In the genomic region with DNA sequence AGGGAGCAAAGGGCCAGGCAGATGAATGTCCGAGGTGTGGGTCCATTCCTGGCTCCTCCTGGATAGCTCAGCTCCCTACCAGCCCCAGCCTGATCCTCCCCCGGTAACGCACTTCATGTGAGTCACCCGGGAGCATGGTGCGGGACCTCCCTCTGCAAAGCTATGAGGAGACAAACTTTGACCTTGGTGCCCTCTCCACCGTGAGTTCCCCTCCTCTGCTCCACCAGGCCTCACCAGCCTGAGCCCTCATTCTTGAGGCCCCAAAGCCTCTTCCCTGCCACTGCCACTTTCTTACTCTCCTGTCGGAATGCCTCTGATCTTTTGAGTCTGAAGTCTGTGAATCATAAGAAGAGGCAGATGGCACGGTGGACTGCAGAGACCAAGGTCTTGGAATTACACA, we compare ENCODE assay signal across 2 cellular contexts.
TF ChIP-seq lines count a peak whose summit lies in the region.

No MANE protein-coding gene starts in this region.

TF ChIP-seq in SK-N-SH treated with all-trans-retinoic acid at 6 μM for 48 hours, 23 proteins besides CTCF, POLR2A, EP300 and RAD21 (continued from another document):
- TF ChIP-seq, protein P1, sequence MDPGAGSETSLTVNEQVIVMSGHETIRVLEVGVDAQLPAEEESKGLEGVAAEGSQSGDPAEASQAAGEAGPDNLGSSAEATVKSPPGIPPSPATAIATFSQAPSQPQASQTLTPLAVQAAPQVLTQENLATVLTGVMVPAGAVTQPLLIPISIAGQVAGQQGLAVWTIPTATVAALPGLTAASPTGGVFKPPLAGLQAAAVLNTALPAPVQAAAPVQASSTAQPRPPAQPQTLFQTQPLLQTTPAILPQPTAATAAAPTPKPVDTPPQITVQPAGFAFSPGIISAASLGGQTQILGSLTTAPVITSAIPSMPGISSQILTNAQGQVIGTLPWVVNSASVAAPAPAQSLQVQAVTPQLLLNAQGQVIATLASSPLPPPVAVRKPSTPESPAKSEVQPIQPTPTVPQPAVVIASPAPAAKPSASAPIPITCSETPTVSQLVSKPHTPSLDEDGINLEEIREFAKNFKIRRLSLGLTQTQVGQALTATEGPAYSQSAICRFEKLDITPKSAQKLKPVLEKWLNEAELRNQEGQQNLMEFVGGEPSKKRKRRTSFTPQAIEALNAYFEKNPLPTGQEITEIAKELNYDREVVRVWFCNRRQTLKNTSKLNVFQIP (CRISPR knock-in tag; IDR thresholded peaks at IDR 0.05; ENCODE audit: borderline replicate concordance, low read depth): no peak
- TF ChIP-seq TSHZ2 (CRISPR knock-in tag; IDR thresholded peaks at IDR 0.05) (no peak), ISL1 (CRISPR knock-in tag; IDR thresholded peaks at IDR 0.05) (no peak), CSDC2 (CRISPR knock-in tag; IDR thresholded peaks at IDR 0.05) (no peak), ZNF70 (CRISPR knock-in tag; IDR thresholded peaks at IDR 0.05) (no peak)
TF ChIP-seq in SK-N-SH treated with all-trans-retinoic acid at 6 μM for 48 hours: peak in this region for 0.

TF ChIP-seq in SK-N-SH, 30 proteins besides CTCF, POLR2A, EP300 and RAD21 (continued from another document):
- TF ChIP-seq, protein P2, sequence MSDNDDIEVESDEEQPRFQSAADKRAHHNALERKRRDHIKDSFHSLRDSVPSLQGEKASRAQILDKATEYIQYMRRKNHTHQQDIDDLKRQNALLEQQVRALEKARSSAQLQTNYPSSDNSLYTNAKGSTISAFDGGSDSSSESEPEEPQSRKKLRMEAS (IDR thresholded peaks at IDR 0.05; ENCODE audit: low read depth): no peak
- no peak for TF ChIP-seq RCOR1 (IDR thresholded peaks at IDR 0.05; ENCODE audit: low read length)
- TF ChIP-seq GATA2 (CRISPR knock-in tag; IDR thresholded peaks at IDR 0.05): no peak
- no peak for TF ChIP-seq NRF1 (IDR thresholded peaks at IDR 0.05; ENCODE audit: low read depth, low read length)
- no peak for TF ChIP-seq TEAD4 (IDR thresholded peaks at IDR 0.05; ENCODE audit: borderline replicate concordance, insufficient read depth)
- TF ChIP-seq, protein P3, sequence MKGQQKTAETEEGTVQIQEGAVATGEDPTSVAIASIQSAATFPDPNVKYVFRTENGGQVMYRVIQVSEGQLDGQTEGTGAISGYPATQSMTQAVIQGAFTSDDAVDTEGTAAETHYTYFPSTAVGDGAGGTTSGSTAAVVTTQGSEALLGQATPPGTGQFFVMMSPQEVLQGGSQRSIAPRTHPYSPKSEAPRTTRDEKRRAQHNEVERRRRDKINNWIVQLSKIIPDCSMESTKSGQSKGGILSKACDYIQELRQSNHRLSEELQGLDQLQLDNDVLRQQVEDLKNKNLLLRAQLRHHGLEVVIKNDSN (IDR thresholded peaks at IDR 0.05; ENCODE audit: borderline replicate concordance, low read depth): no peak
- TF ChIP-seq YY1 (IDR thresholded peaks at IDR 0.05; ENCODE audit: low read depth): no peak
- TF ChIP-seq RXRA (IDR thresholded peaks at IDR 0.05; ENCODE audit: borderline replicate concordance, low read depth): no peak
- no peak for TF ChIP-seq SMC3 (IDR thresholded peaks at IDR 0.05; ENCODE audit: low read depth, low read length)
- TF ChIP-seq, protein P4, sequence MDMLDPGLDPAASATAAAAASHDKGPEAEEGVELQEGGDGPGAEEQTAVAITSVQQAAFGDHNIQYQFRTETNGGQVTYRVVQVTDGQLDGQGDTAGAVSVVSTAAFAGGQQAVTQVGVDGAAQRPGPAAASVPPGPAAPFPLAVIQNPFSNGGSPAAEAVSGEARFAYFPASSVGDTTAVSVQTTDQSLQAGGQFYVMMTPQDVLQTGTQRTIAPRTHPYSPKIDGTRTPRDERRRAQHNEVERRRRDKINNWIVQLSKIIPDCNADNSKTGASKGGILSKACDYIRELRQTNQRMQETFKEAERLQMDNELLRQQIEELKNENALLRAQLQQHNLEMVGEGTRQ (IDR thresholded peaks at IDR 0.05; ENCODE audit: borderline replicate concordance, low read depth, low read length): no peak
TF ChIP-seq in SK-N-SH: peak in this region for 0.
